Comparison of ENCODE assay signal across 15 cellular contexts in the genomic region with DNA sequence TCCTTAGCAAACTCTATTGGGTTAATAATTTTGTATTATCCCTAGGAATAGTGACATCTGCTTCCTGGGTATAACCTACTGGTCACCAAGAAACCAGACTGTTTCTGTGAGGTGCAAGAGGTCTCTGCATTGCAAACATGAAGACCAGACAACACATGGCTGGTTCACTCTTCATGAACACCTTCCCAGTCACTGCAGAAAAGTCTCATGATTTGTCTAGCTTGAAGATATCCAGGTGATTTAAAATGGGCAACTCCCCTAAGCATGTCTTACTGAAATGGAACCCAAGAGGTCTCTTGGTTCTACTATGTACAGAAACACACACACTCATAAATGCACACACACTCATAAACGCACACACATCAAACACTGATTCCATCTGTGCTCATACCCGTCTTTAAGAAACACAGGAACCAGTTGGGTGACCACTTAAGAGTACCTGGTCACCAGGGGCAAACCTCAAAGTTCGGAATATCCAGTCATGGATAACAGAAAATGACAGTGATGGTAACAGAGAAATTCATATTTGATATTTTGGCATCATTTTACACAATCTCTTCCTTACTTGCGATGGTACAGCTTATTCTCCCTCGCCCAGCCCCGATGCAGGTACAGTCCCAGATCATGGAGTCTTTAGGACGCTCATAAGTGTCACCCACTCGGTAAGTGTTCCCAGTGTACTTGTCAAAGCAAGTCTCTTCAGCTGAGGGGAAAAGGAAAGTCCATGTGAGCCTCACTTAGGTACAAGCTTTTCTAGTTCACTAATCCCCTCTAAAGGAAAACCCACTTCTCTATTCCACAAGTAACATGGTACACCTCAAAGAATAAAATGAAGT. TPM values are rescaled to one million over a fixed set of nuclear protein-coding genes. Genes with fewer than 3 reads are reported as not detected.
A peak's percentile ranks its signal among the peaks of the same experiment; 100 is the strongest.
DNase-seq lines count a peak whose midpoint lies in the region; ATAC-seq and TF ChIP-seq lines count a peak whose summit lies in the region.
"Had no signal": no experiment of that assay in that cellular context is flagged by ENCODE, and none has a peak within 500 bp of the region (broad histone marks: within the 10 kb centered on the region; RNA-seq: fewer than 3 reads in every experiment).

No MANE protein-coding gene starts in this region.

- H3K4me1 ChIP-seq in sigmoid colon, result peaks cover 0 to 65% (median 49%) of the 10 kb centered on the region in 4 donors

- H3K4me1 Mint-ChIP-seq in stimulated activated naive B cell treated with anti-CD40 and anti-IgM and Interleukin-4, amounts not matched to agents 10 μg/mL and 1 μg/mL and 100 μg/mL, for 72 hours, result peaks cover 9 to 18% of the 10 kb centered on the region in 2 donors

- no peak for ATAC-seq in GM21423 (IDR thresholded peaks at IDR 0.05; ENCODE audit: unreplicated experiment)
- no peak for ATAC-seq in stimulated activated naive B cell treated with anti-CD40 and anti-IgM and Interleukin-4, amounts not matched to agents 10 μg/mL and 1 μg/mL and 100 μg/mL, for 72 hours (replicated peaks)

- intact Hi-C loops in sigmoid colon (cut with DNase I), result loop anchor here (5.0 kb wide), 1 partner anchor 36 kb away; no protein-coding TSS in a partner anchor

- no peaks in the 10 kb centered on the region for H3K9me3 ChIP-seq in sigmoid colon

- no peaks in the 10 kb centered on the region for H3K36me3 Mint-ChIP-seq in stimulated activated naive B cell treated with anti-CD40 and anti-IgM and Interleukin-4, amounts not matched to agents 10 μg/mL and 1 μg/mL and 100 μg/mL, for 72 hours

- TF ChIP-seq POLR2A in sigmoid colon (IDR thresholded peaks at IDR 0.05), result no peak

- H3K27ac ChIP-seq in sigmoid colon, result peak overlapping the region; percentile 95 to 99 (median 98)

- H3K36me3 ChIP-seq in BJ (ENCODE audit: control insufficient read depth, insufficient read depth, low read length), result peaks cover 8% of the 10 kb centered on the region
- peaks cover 0 to 53% (median 22%) of the 10 kb centered on the region in 4 donors for H3K36me3 ChIP-seq in sigmoid colon

- H3K27me3 ChIP-seq in BJ (ENCODE audit: control insufficient read depth, insufficient read depth, low read length) (no peaks in the 10 kb centered on the region), sigmoid colon (no peaks in the 10 kb centered on the region)

- CTCF ChIA-PET in BJ (lab: Yijun Ruan, JAX), result interaction anchor here (0.6 to 1.3 kb wide), 5 partner anchors 8 to 498 kb away, joined by 3 to 7 read pairs (median 4); no protein-coding TSS in a partner anchor

- TF ChIP-seq EP300 in sigmoid colon (IDR thresholded peaks at IDR 0.05), result no peak

- no peaks in the 10 kb centered on the region for H3K9me3 Mint-ChIP-seq in stimulated activated naive B cell treated with anti-CD40 and anti-IgM and Interleukin-4, amounts not matched to agents 10 μg/mL and 1 μg/mL and 100 μg/mL, for 72 hours

- WGBS in sigmoid colon, 2 donors, result 77 to 86% methylated on average over 8 of the region's 8 CpGs

- DNase-seq in BJ (ENCODE audit: low read depth), result no peak
- DNase-seq in astrocyte of the hippocampus (ENCODE audit: low read depth, low spot score), result peak; percentile 38
- DNase-seq in foreskin fibroblast, result peak in 1 of 2 donors; percentile 22
- no peak for DNase-seq in sigmoid colon
- no peak for DNase-seq in NAMALWA (ENCODE audit: low spot score)
- no peak for DNase-seq in iPS-NIHi7 (ENCODE audit: extremely low spot score)
- DNase-seq in stimulated activated naive B cell treated with anti-CD40 and anti-IgM and Interleukin-4, amounts not matched to agents 10 μg/mL and 1 μg/mL and 100 μg/mL, for 72 hours, result no peak
- DNase-seq: activated CD4-positive, alpha-beta T cell treated with anti-CD3 and anti-CD28 coated beads for 48 hours; activated effector memory CD4-positive, alpha-beta T cell treated with anti-CD3 and anti-CD28 coated beads, Interleukin-2, amount 50 U/mL, for 16 hours; cortex of kidney; hypothalamus; NCI-H2107; stimulated activated CD8-positive, alpha-beta memory T cell treated with anti-CD3 and anti-CD28 coated beads, Interleukin-4, amount 100 ng/mL, for 48 hours had no signal

- H3K4me3 Mint-ChIP-seq in stimulated activated naive B cell treated with anti-CD40 and anti-IgM and Interleukin-4, amounts not matched to agents 10 μg/mL and 1 μg/mL and 100 μg/mL, for 72 hours, result no peak overlapping the region

- H3K4me3 ChIP-seq in BJ (ENCODE audit: low read depth, low read length) (peak overlapping the region; percentile 35), foreskin fibroblast (ENCODE audit: low read depth in 1 of 2, low read length in 2 of 2) (peak overlapping the region; percentile 94 to 98), sigmoid colon (peak overlapping the region; percentile 87 to 97 (median 90))

- POLR2A ChIA-PET in BJ (lab: Charles Lee), result no interaction called here

- TF ChIP-seq CTCF in BJ (IDR thresholded peaks at IDR 0.05; ENCODE audit: insufficient read depth, low read depth, low read length), result no peak
- no peak for TF ChIP-seq CTCF in foreskin fibroblast (IDR thresholded peaks at IDR 0.05; ENCODE audit: low read depth, low read length)
- no peak for TF ChIP-seq CTCF in sigmoid colon (IDR thresholded peaks at IDR 0.05)

- H3K27me3 Mint-ChIP-seq in stimulated activated naive B cell treated with anti-CD40 and anti-IgM and Interleukin-4, amounts not matched to agents 10 μg/mL and 1 μg/mL and 100 μg/mL, for 72 hours, result peaks cover 58 to 68% of the 10 kb centered on the region in 2 donors

- no peak overlapping the region for H3K27ac Mint-ChIP-seq in stimulated activated naive B cell treated with anti-CD40 and anti-IgM and Interleukin-4, amounts not matched to agents 10 μg/mL and 1 μg/mL and 100 μg/mL, for 72 hours
- H3K27ac Mint-ChIP-seq: CD14-positive monocyte had no signal

RNA-seq across cellular contexts. Expression of a gene that starts 2.9 kb away (rescaled TPM):
- 4,778 and 5,814 TPM in 2 replicates for polyA plus RNA-seq in BJ (2011; rRNA removed)
- polyA minus RNA-seq in BJ (2011; rRNA and poly(A)+ RNA removed), result 1,979 and 2,586 TPM in 2 replicates
- 1,000 to 10,000 TPM in 2 of 4 donors, 100 to 1,000 TPM in 2; 671 to 3,059 (median 1,333) TPM for total RNA-seq in sigmoid colon
- 100 to 1,000 TPM in 1 of 3 donors, 10 to 100 TPM in 2; 13.6 to 140 (median 28.2) TPM for polyA plus RNA-seq in sigmoid colon

Comparison
In these comparisons a context has a peak if more than half of its experiments do, and no peak if none do; other contexts are left out.
1. H3K4me3 ChIP-seq: peak in every context shown above with its lines; median percentile 96 in foreskin fibroblast; 90 in sigmoid colon; 35 in BJ.
2. RNA of a gene that starts 2.9 kb away (polyA plus RNA-seq): 4,778 to 5,814 TPM in BJ; 13.6 to 140 TPM in sigmoid colon; every median in the first group is over 10 times any median in the second.